In genomic region chr1:153921080-153921802, GRCh38 we compare ENCODE assay signal across 8 cellular contexts. TPM values are rescaled to one million over a fixed set of nuclear protein-coding genes. Genes with fewer than 3 reads are reported as not detected.
A peak's percentile ranks its signal among the peaks of the same experiment; 100 is the strongest.
DNase-seq lines count a peak whose midpoint lies in the region; ATAC-seq, FAIRE-seq and TF ChIP-seq lines count a peak whose summit lies in the region.

No MANE protein-coding gene starts in this region.

- CTCF ChIA-PET in HEK293 (lab: Yijun Ruan, JAX): interaction anchor here (0.5 to 1.0 kb wide), 7 partner anchors 25 to 170 kb away, joined by 3 to 6 read pairs (median 3); no protein-coding TSS in a partner anchor
- CTCF ChIA-PET in activated B cell treated with CpG ODN at 0.5 μM for 24 hours (lab: Charles Lee): interaction anchor here (0.7 to 1.8 kb wide), 7 partner anchors 24 to 145 kb away, joined by 3 to 6 read pairs (median 4); partner anchors contain the start of genes CREB3L4, DENND4B and RAB13

- peak overlapping the region; percentile 84 for H3K27ac Mint-ChIP-seq in activated B cell treated with CpG ODN at 0.5 μM for 24 hours
- peak overlapping the region; percentile 95 for H3K27ac Mint-ChIP-seq in stimulated activated effector memory CD8-positive, alpha-beta T cell treated with anti-CD3 and anti-CD28 coated beads, Interleukin-12 subunit alpha, Interleukin-12 subunit beta, amount 100 ng/mL, for 72 hours

- H3K36me3 Mint-ChIP-seq in activated B cell treated with CpG ODN at 0.5 μM for 24 hours (ENCODE audit: low read depth): peaks cover 23% of the 10 kb centered on the region
- peaks cover 45% of the 10 kb centered on the region for H3K36me3 Mint-ChIP-seq in stimulated activated effector memory CD8-positive, alpha-beta T cell treated with anti-CD3 and anti-CD28 coated beads, Interleukin-12 subunit alpha, Interleukin-12 subunit beta, amount 100 ng/mL, for 72 hours

- H3K27ac ChIP-seq in HEK293 (ENCODE audit: extremely low read depth, low read depth, low read length): peak overlapping the region; percentile 68; the same call in 1 of the 2 replicates
- no peak overlapping the region for H3K27ac ChIP-seq in iPS DF 6.9 (ENCODE audit: low read length)
- no peak overlapping the region for H3K27ac ChIP-seq in small intestine (ENCODE audit: low read depth in 1 of 2, low read length in 1 of 2)

- peak overlapping the region; percentile 93 for H3K4me3 Mint-ChIP-seq in activated B cell treated with CpG ODN at 0.5 μM for 24 hours
- H3K4me3 Mint-ChIP-seq in stimulated activated effector memory CD8-positive, alpha-beta T cell treated with anti-CD3 and anti-CD28 coated beads, Interleukin-12 subunit alpha, Interleukin-12 subunit beta, amount 100 ng/mL, for 72 hours: peak overlapping the region; percentile 72

- H3K36me3 ChIP-seq in HEK293 (ENCODE audit: control insufficient read depth in 2 of 2, insufficient read depth in 1 of 2, low read length in 2 of 2) (peaks cover 2 to 19% of the 10 kb centered on the region in 2 experiments; a peak in 2 of 3 replicates), iPS DF 6.9 (ENCODE audit: control insufficient read depth, insufficient read depth, low read length) (0 out of 2 replicates have a peak, but pooled peaks cover 4% of the 10 kb centered on the region), small intestine (ENCODE audit: control insufficient read depth in 2 of 2, insufficient read depth in 2 of 2, low read length in 2 of 2) (peaks cover 0 to 3% of the 10 kb centered on the region in 2 donors)

- TF ChIP-seq CTCF in HEK293 (tag by site-specific recombination; IDR thresholded peaks at IDR 0.05) (no peak), activated B cell treated with CpG ODN at 0.5 μM for 24 hours (IDR thresholded peaks at IDR 0.05) (no peak)

- peaks cover 53% of the 10 kb centered on the region for H3K4me1 Mint-ChIP-seq in activated B cell treated with CpG ODN at 0.5 μM for 24 hours
- H3K4me1 Mint-ChIP-seq in stimulated activated effector memory CD8-positive, alpha-beta T cell treated with anti-CD3 and anti-CD28 coated beads, Interleukin-12 subunit alpha, Interleukin-12 subunit beta, amount 100 ng/mL, for 72 hours: peaks cover 42% of the 10 kb centered on the region

- POLR2A ChIA-PET in HEK293 (lab: Yijun Ruan, JAX) (interaction anchor here (0.6 to 3.9 kb wide), 7 partner anchors 11 to 82 kb away, joined by 3 to 31 read pairs (median 21); partner anchors contain the start of genes CREB3L4, DENND4B, JTB and RPS27), activated B cell treated with CpG ODN at 0.5 μM for 24 hours (lab: Charles Lee) (interaction anchor here (0.5 to 7.6 kb wide), 10 partner anchors 11 to 189 kb away, joined by 3 to 186 read pairs (median 31); partner anchors contain the start of genes CREB3L4, DENND4B, JTB and RAB13)

- no peaks in the 10 kb centered on the region for H3K9me3 Mint-ChIP-seq in activated B cell treated with CpG ODN at 0.5 μM for 24 hours
- no peaks in the 10 kb centered on the region for H3K9me3 Mint-ChIP-seq in stimulated activated effector memory CD8-positive, alpha-beta T cell treated with anti-CD3 and anti-CD28 coated beads, Interleukin-12 subunit alpha, Interleukin-12 subunit beta, amount 100 ng/mL, for 72 hours

- H3K4me3 ChIP-seq in HEK293 (ENCODE audit: low read depth, low read length): peak overlapping the region; percentile 95
- H3K4me3 ChIP-seq in iPS DF 6.9 (ENCODE audit: low read length): peak overlapping the region; percentile 72; the same call in 1 of the 2 replicates
- peak overlapping the region in 1 of 2 donors; percentile 98 for H3K4me3 ChIP-seq in small intestine (ENCODE audit: low read depth in 1 of 2, low read length in 2 of 2)

- H3K27me3 ChIP-seq in iPS DF 6.9 (ENCODE audit: control insufficient read depth, insufficient read depth, low read length) (no peaks in the 10 kb centered on the region), small intestine (ENCODE audit: control insufficient read depth in 2 of 2, insufficient read depth in 2 of 2, low read length in 2 of 2) (no peaks in the 10 kb centered on the region)

- H3K9me3 ChIP-seq in HEK293 (ENCODE audit: control insufficient read depth, insufficient read depth, low read depth, low read length): no peaks in the 10 kb centered on the region
- no peaks in the 10 kb centered on the region for H3K9me3 ChIP-seq in iPS DF 6.9 (ENCODE audit: control insufficient read depth, insufficient read depth, low read length)
- H3K9me3 ChIP-seq in small intestine (ENCODE audit: control insufficient read depth, low read depth): no peaks in the 10 kb centered on the region

- H3K4me1 ChIP-seq in HEK293 (ENCODE audit: control insufficient read depth, insufficient read depth, low read length) (peaks cover 4% of the 10 kb centered on the region), iPS DF 6.9 (ENCODE audit: control insufficient read depth, insufficient read depth, low read length) (peaks cover 2% of the 10 kb centered on the region; the same call in 1 of the 2 replicates), small intestine (ENCODE audit: control insufficient read depth in 2 of 2, insufficient read depth in 1 of 2, low read depth in 1 of 2, low read length in 1 of 2) (peaks cover 3 to 6% of the 10 kb centered on the region in 2 donors)

- no peak for FAIRE-seq in small intestine (lab: Jason Lieb, UNC)

- DNase-seq in activated B cell treated with CpG ODN at 0.5 μM for 24 hours (no peak), iPS DF 6.9 (ENCODE audit: low read depth, low spot score) (no peak), NOMO-1 (lab: John Stamatoyannopoulos, UW; ENCODE audit: unreplicated experiment in 2 of 2) (no peak), NCI-H69 (lab: John Stamatoyannopoulos, UW) (no peak), small intestine (no peak)
- DNase-seq in stimulated activated effector memory CD8-positive, alpha-beta T cell treated with anti-CD3 and anti-CD28 coated beads, Interleukin-12 subunit alpha, Interleukin-12 subunit beta, amount 100 ng/mL, for 72 hours (ENCODE audit: low spot score in 2 of 2): no peak

- intact Hi-C loops in activated B cell treated with CpG ODN at 0.5 μM for 24 hours (cut with micrococcal nuclease): loop anchor here (5.0 kb wide), 2 partner anchors 39 to 249 kb away; partner anchors contain the start of gene ILF2

- ATAC-seq in activated B cell treated with CpG ODN at 0.5 μM for 24 hours (ENCODE audit: low read depth) (no peak), GM18858 (IDR thresholded peaks at IDR 0.05; ENCODE audit: unreplicated experiment) (no peak)
- ATAC-seq in stimulated activated effector memory CD8-positive, alpha-beta T cell treated with anti-CD3 and anti-CD28 coated beads, Interleukin-12 subunit alpha, Interleukin-12 subunit beta, amount 100 ng/mL, for 72 hours: no peak

- WGBS in iPS DF 6.9 (ENCODE audit: insufficient coverage, insufficient read length): no CpG with 5 or more reads among the region's 3 CpGs
- 20 to 40% (median 28%) methylated on average over 3 of the region's 3 CpGs for WGBS in small intestine, 3 donors

- H3K27me3 Mint-ChIP-seq in activated B cell treated with CpG ODN at 0.5 μM for 24 hours: no peaks in the 10 kb centered on the region

TF ChIP-seq in HEK293, 187 proteins besides CTCF, POLR2A, EP300 and RAD21:
- TF ChIP-seq RBAK (tag by site-specific recombination; IDR thresholded peaks at IDR 0.05): no peak
- no peak for TF ChIP-seq ELK4 (IDR thresholded peaks at IDR 0.05; ENCODE audit: borderline replicate concordance, low read depth, low read length)
- TF ChIP-seq TCF7L2 (IDR thresholded peaks at IDR 0.05; ENCODE audit: borderline replicate concordance, low read depth, low read length): peak; percentile 22; the same call in 1 of the 2 replicates

RNA-seq across cellular contexts. Expression of gene GATAD2B, which starts 1.5 kb away (rescaled TPM):
- 78.4 and 86.3 TPM in 2 replicates for total RNA-seq in activated B cell treated with CpG ODN at 0.5 μM for 24 hours
- polyA plus RNA-seq in small intestine: 1 to 10 TPM; 2.9 to 5.0 (median 3.0) TPM

RNA-seq across cellular contexts. Expression of gene DENND4B, which starts 25.3 kb away (rescaled TPM):
- total RNA-seq in activated B cell treated with CpG ODN at 0.5 μM for 24 hours: 217 and 257 TPM in 2 replicates
- polyA plus RNA-seq in small intestine: 10 to 100 TPM; 18.9 to 20.9 (median 19.7) TPM

RNA-seq across cellular contexts. Expression of gene CRTC2, which starts 37.2 kb away (rescaled TPM):
- 206 and 247 TPM in 2 replicates for total RNA-seq in activated B cell treated with CpG ODN at 0.5 μM for 24 hours
- polyA plus RNA-seq in small intestine: 10 to 100 TPM; 21.7 to 49.4 (median 32.7) TPM

RNA-seq across cellular contexts. Expression of gene SLC39A1, which starts 42.1 kb away (rescaled TPM):
- 51.3 and 56.3 TPM in 2 replicates for total RNA-seq in activated B cell treated with CpG ODN at 0.5 μM for 24 hours
- polyA plus RNA-seq in small intestine: 10 to 100 TPM; 23.7 to 89.9 (median 40.8) TPM

RNA-seq across cellular contexts. Expression of gene CREB3L4, which starts 46.5 kb away (rescaled TPM):
- total RNA-seq in activated B cell treated with CpG ODN at 0.5 μM for 24 hours: 9.4 and 10.2 TPM in 2 replicates
- 10 to 100 TPM in 1 of 3 donors, 1 to 10 TPM in 2; 5.8 to 16.9 (median 6.5) TPM for polyA plus RNA-seq in small intestine
